ENCODE assay signal across 8 cellular contexts in genomic region chr2:143205106-143205764, GRCh38.
DNase-seq lines count a peak whose midpoint lies in the region; ATAC-seq and TF ChIP-seq lines count a peak whose summit lies in the region.

No MANE protein-coding gene starts in this region.

- H3K4me1 ChIP-seq in thyroid gland, result no peaks in the 10 kb centered on the region

- no peaks in the 10 kb centered on the region for H3K36me3 ChIP-seq in thyroid gland

- DNase-seq in activated CD4-positive, alpha-beta T cell treated with anti-CD3 and anti-CD28 coated beads, Interleukin-2, amount 10 ng/mL, durations not matched to agents 7 days and 5 days, result peak; percentile 26
- no peak for DNase-seq in activated CD4-positive, alpha-beta T cell treated with anti-CD3 and anti-CD28 coated beads, Interleukin-2, amount 50 U/mL, for 48 hours
- no peak for DNase-seq in activated B cell treated with CpG ODN at 0.5 μM for 24 hours
- DNase-seq in left kidney (ENCODE audit: low read depth, low spot score), result peak; percentile 5
- DNase-seq in mesenteric fat pad (ENCODE audit: low spot score), result no peak
- no peak for DNase-seq in thyroid gland

- H3K27ac ChIP-seq in thyroid gland, result no peak overlapping the region

- H3K36me3 Mint-ChIP-seq in activated CD4-positive, alpha-beta T cell treated with anti-CD3 and anti-CD28 coated beads, Interleukin-2, amount 10 ng/mL, durations not matched to agents 7 days and 5 days (ENCODE audit: low read depth), result peaks cover 82% of the 10 kb centered on the region
- peaks cover 76% of the 10 kb centered on the region for H3K36me3 Mint-ChIP-seq in activated B cell treated with CpG ODN at 0.5 μM for 24 hours (ENCODE audit: low read depth)

- WGBS in thyroid gland, 2 donors, result 89 to 96% methylated on average over 1 of the region's 1 CpG

- H3K27me3 ChIP-seq in thyroid gland, result no peaks in the 10 kb centered on the region

- CTCF ChIA-PET in activated CD4-positive, alpha-beta T cell treated with anti-CD3 and anti-CD28 coated beads, Interleukin-2, amount 10 ng/mL, durations not matched to agents 7 days and 5 days (lab: Charles Lee), result interaction anchor here (0.7 to 1.9 kb wide), 4 partner anchors 8 to 372 kb away, joined by 3 to 5 read pairs (median 4); no protein-coding TSS in a partner anchor
- CTCF ChIA-PET in activated B cell treated with CpG ODN at 0.5 μM for 24 hours (lab: Charles Lee), result interaction anchor here (0.6 to 5.6 kb wide), 7 partner anchors 12 to 171 kb away, joined by 3 to 37 read pairs (median 4); no protein-coding TSS in a partner anchor

- ATAC-seq in HG03108 (IDR thresholded peaks at IDR 0.05; ENCODE audit: unreplicated experiment), result peak; percentile 40
- ATAC-seq in activated B cell treated with CpG ODN at 0.5 μM for 24 hours (ENCODE audit: low read depth), result peak; percentile 42
- no peak for ATAC-seq in GM21390 (IDR thresholded peaks at IDR 0.05; ENCODE audit: unreplicated experiment)

- TF ChIP-seq CTCF in activated B cell treated with CpG ODN at 0.5 μM for 24 hours (IDR thresholded peaks at IDR 0.05) (no peak), thyroid gland (IDR thresholded peaks at IDR 0.05) (peak in 2 of 6 experiments; percentile 17 to 28)

- H3K27me3 Mint-ChIP-seq in activated CD4-positive, alpha-beta T cell treated with anti-CD3 and anti-CD28 coated beads, Interleukin-2, amount 10 ng/mL, durations not matched to agents 7 days and 5 days, result no peaks in the 10 kb centered on the region
- H3K27me3 Mint-ChIP-seq in activated B cell treated with CpG ODN at 0.5 μM for 24 hours, result no peaks in the 10 kb centered on the region

- no peak for TF ChIP-seq POLR2A in thyroid gland (IDR thresholded peaks at IDR 0.05)

- H3K9me3 Mint-ChIP-seq in activated CD4-positive, alpha-beta T cell treated with anti-CD3 and anti-CD28 coated beads, Interleukin-2, amount 10 ng/mL, durations not matched to agents 7 days and 5 days, result peaks cover 10% of the 10 kb centered on the region
- no peaks in the 10 kb centered on the region for H3K9me3 Mint-ChIP-seq in activated B cell treated with CpG ODN at 0.5 μM for 24 hours

- POLR2A ChIA-PET in activated CD4-positive, alpha-beta T cell treated with anti-CD3 and anti-CD28 coated beads, Interleukin-2, amount 10 ng/mL, durations not matched to agents 7 days and 5 days (lab: Charles Lee), result no interaction called here
- POLR2A ChIA-PET in activated B cell treated with CpG ODN at 0.5 μM for 24 hours (lab: Charles Lee), result interaction anchor here (0.5 kb wide), 1 partner anchor 57 kb away, joined by 9 read pairs; no protein-coding TSS in a partner anchor

- peak overlapping the region; percentile 79 for H3K27ac Mint-ChIP-seq in activated CD4-positive, alpha-beta T cell treated with anti-CD3 and anti-CD28 coated beads, Interleukin-2, amount 10 ng/mL, durations not matched to agents 7 days and 5 days
- H3K27ac Mint-ChIP-seq in activated B cell treated with CpG ODN at 0.5 μM for 24 hours, result peak overlapping the region; percentile 26

- no peak overlapping the region for H3K4me3 Mint-ChIP-seq in activated CD4-positive, alpha-beta T cell treated with anti-CD3 and anti-CD28 coated beads, Interleukin-2, amount 10 ng/mL, durations not matched to agents 7 days and 5 days
- H3K4me3 Mint-ChIP-seq in activated B cell treated with CpG ODN at 0.5 μM for 24 hours, result no peak overlapping the region

- H3K4me1 Mint-ChIP-seq in activated CD4-positive, alpha-beta T cell treated with anti-CD3 and anti-CD28 coated beads, Interleukin-2, amount 10 ng/mL, durations not matched to agents 7 days and 5 days, result peaks cover 55% of the 10 kb centered on the region
- H3K4me1 Mint-ChIP-seq in activated B cell treated with CpG ODN at 0.5 μM for 24 hours, result peaks cover 28% of the 10 kb centered on the region

- H3K9me3 ChIP-seq in thyroid gland, result no peaks in the 10 kb centered on the region

- no peak overlapping the region for H3K4me3 ChIP-seq in thyroid gland (replicated peaks in 1 of 3)

- intact Hi-C loops in activated B cell treated with CpG ODN at 0.5 μM for 24 hours (cut with micrococcal nuclease) (loop anchor here (1.0 to 2.0 kb wide), 4 partner anchors 14 to 94 kb away; no protein-coding TSS in a partner anchor), thyroid gland (cut with DNase I) (no loop called here)

Comparison
In these comparisons a context has a peak if more than half of its experiments do, and no peak if none do; other contexts are left out.
1. DNase-seq: peak in activated CD4-positive, alpha-beta T cell treated with anti-CD3 and anti-CD28 coated beads, Interleukin-2, amount 10 ng/mL, durations not matched to agents 7 days and 5 days (single experiment) and left kidney (single experiment); none in activated CD4-positive, alpha-beta T cell treated with anti-CD3 and anti-CD28 coated beads, Interleukin-2, amount 50 U/mL, for 48 hours (0 of 2), activated B cell treated with CpG ODN at 0.5 μM for 24 hours (single experiment), mesenteric fat pad (single experiment) and thyroid gland (0 of 2).